17 cellular contexts compared by ENCODE assay signal in the genomic region with DNA sequence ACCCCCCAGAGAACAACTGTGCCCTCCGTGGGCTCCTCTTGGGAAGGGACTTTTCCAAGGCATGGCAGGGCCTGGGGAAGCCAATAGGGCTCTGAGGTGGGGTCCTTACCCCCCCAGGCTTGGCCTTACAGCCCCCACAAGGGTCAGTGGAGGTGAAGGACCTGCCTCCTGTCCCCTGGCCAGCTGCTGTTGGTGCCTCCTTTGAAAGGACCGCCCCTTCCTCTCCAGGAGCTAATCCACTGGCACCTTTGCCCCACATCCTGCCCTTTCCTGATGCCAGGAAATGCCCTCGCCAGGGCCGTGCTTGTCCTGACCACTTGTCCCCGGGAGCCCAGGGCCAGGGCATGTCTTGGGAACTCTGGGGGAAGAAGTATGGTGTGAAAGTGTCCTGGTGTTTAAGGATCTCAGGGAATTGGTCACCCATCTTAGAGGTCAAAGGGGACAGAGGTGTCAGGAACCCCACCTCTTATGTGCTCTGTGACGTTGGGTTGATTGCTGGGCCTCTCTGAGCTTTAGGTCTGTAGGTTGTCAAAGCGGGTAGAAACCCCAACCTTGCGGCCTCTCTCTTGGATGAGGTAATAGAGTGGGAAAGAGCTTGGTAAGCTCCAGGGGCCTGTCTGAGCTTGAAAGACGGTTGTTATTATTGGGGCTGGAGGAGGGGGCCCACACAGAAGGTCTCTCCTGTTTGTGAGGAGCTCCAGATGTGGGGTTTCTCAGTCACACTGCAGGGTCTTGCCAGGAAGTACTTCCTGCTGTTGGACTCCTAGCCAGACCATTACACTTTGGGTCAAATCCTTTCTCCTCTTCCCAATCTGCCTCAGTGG. TPM values are rescaled to one million over a fixed set of nuclear protein-coding genes. Genes with fewer than 3 reads are reported as not detected.
"Had no signal": no experiment of that assay in that cellular context is flagged by ENCODE, and none has a peak within 500 bp of the region (broad histone marks: within the 10 kb centered on the region; RNA-seq: fewer than 3 reads in every experiment).

No MANE protein-coding gene starts in this region.

- H3K4me3 Mint-ChIP-seq: activated CD4-positive, alpha-beta memory T cell treated with anti-CD3 and anti-CD28 coated beads for 36 hours had no signal

- H3K27ac ChIP-seq: body of pancreas, colonic mucosa, neutrophil, right atrium auricular region had no signal

- H3K27me3 ChIP-seq: body of pancreas, colonic mucosa, right atrium auricular region had no signal

- H3K4me3 ChIP-seq: body of pancreas, colonic mucosa, right atrium auricular region, smooth muscle cell had no signal

- H3K9me3 Mint-ChIP-seq: activated CD4-positive, alpha-beta memory T cell treated with anti-CD3 and anti-CD28 coated beads for 36 hours; naive B cell; T-cell had no signal

- H3K36me3 Mint-ChIP-seq: activated CD4-positive, alpha-beta memory T cell treated with anti-CD3 and anti-CD28 coated beads for 36 hours; activated naive CD8-positive, alpha-beta T cell; naive B cell; T-cell had no signal

- H3K9me3 ChIP-seq: body of pancreas, colonic mucosa, neutrophil, right atrium auricular region had no signal

- H3K36me3 ChIP-seq: colonic mucosa, neutrophil, right atrium auricular region had no signal

- ATAC-seq: body of pancreas; stimulated activated naive CD8-positive, alpha-beta T cell treated with anti-CD3 and anti-CD28 coated beads, Interleukin-15, Interleukin-2, amounts not matched to agents 100 U/mL and 50 U/mL, for 24 hours; T-cell had no signal

- H3K27ac Mint-ChIP-seq: activated CD4-positive, alpha-beta memory T cell treated with anti-CD3 and anti-CD28 coated beads for 36 hours; activated naive CD8-positive, alpha-beta T cell; naive B cell; T-cell had no signal

- DNase-seq: activated CD4-positive, alpha-beta memory T cell treated with anti-CD3 and anti-CD28 coated beads for 36 hours; activated CD4-positive, alpha-beta T cell treated with anti-CD3 and anti-CD28 coated beads for 1 hour; activated gamma-delta T cell treated with Interleukin-2 at 50 U/mL for 16 hours; amniotic stem cell; body of pancreas; colonic mucosa; effector CD8-positive, alpha-beta T cell; midbrain; naive B cell; stimulated activated naive CD8-positive, alpha-beta T cell treated with anti-CD3 and anti-CD28 coated beads, Interleukin-15, Interleukin-2, amounts not matched to agents 100 U/mL and 50 U/mL, for 24 hours; T-cell; T-helper 9 cell had no signal

RNA-seq across cellular contexts. Expression of gene KCNQ4, which starts 2.8 kb away (rescaled TPM):
- total RNA-seq: lung microvascular endothelial cell, smooth muscle cell had no signal
